In the genomic region with DNA sequence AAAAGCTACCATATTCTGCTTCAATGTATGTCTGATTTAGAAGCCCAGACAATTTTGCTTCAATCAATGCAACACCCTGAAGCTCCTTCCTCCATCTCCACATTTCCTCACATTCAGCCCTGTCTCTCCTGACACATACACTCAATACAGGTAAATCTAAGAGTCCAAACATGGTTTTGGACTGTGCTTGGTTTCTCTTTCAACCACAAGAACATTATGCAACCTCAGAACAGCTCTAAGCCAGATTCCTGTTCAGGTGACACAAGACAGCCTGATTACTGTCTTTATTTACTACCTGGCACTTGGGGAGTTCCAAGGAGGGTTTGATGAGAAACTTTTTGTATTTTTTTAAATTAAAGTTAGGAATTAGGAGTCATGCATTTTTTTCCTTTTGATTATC, we compare ENCODE assay signal across 26 cellular contexts.
"Had no signal": no experiment of that assay in that cellular context is flagged by ENCODE, and none has a peak within 500 bp of the region (broad histone marks: within the 10 kb centered on the region; RNA-seq: fewer than 3 reads in every experiment).

No MANE protein-coding gene starts in this region.

- DNase-seq: activated CD4-positive, alpha-beta T cell treated with anti-CD3 and anti-CD28 coated beads for 4 hours; activated CD4-positive, alpha-beta T cell treated with anti-CD3 and anti-CD28 coated beads, Interleukin-2, amount 50 U/mL, for 48 hours; activated CD4-positive, CD25-positive, alpha-beta regulatory T cell; activated CD8-positive, alpha-beta memory T cell treated with anti-CD3 and anti-CD28 coated beads, Interleukin-2, amount 50 U/mL, for 48 hours; activated naive CD4-positive, alpha-beta T cell treated with Interleukin-2 at 50 U/mL for 16 hours; activated naive CD8-positive, alpha-beta T cell treated with anti-CD3 and anti-CD28 coated beads, Interleukin-2, amount 10 ng/mL, durations not matched to agents 7 days and 5 days; activated T-cell treated with anti-CD3 and anti-CD28 coated beads, Interleukin-2, amount 50 U/mL, for 4 hours; amygdala; colonic mucosa; effector memory CD8-positive, alpha-beta T cell; esophagus squamous epithelium; islet precursor cell; natural killer cell; pancreas; psoas muscle; stimulated activated CD4-positive, alpha-beta T cell treated with anti-CD3 and anti-CD28 coated beads, Interleukin-1b, Interleukin-23, amount 100 ng/mL, for 48 hours; stimulated activated naive CD8-positive, alpha-beta T cell treated with anti-CD3 and anti-CD28 coated beads, Interleukin-15, amount 100 ng/mL, for 72 hours; T-helper 17 cell; tibial artery had no signal

- H3K4me1 Mint-ChIP-seq: activated naive CD8-positive, alpha-beta T cell treated with anti-CD3 and anti-CD28 coated beads, Interleukin-2, amount 10 ng/mL, durations not matched to agents 7 days and 5 days; mesothelial cell of epicardium; natural killer cell; stimulated activated naive CD8-positive, alpha-beta T cell treated with anti-CD3 and anti-CD28 coated beads, Interleukin-15, amount 100 ng/mL, for 72 hours; T-helper 17 cell had no signal

- H3K9me3 Mint-ChIP-seq: mesothelial cell of epicardium had no signal

- H3K27ac Mint-ChIP-seq: activated naive CD8-positive, alpha-beta T cell treated with anti-CD3 and anti-CD28 coated beads, Interleukin-2, amount 10 ng/mL, durations not matched to agents 7 days and 5 days; activated T-helper 2 cell treated with anti-CD3 and anti-CD28 coated beads, Interferon-gamma antibody, Interleukin-2, Interleukin-4, amounts not matched to agents 10 μg/mL and 5 μg/mL and 100 μg/mL, durations not matched to agents 14 hours and 24 hours and 36 hours; effector memory CD8-positive, alpha-beta T cell; mesothelial cell of epicardium; natural killer cell; stimulated activated naive CD8-positive, alpha-beta T cell treated with anti-CD3 and anti-CD28 coated beads, Interleukin-15, amount 100 ng/mL, for 72 hours; T-helper 17 cell had no signal

- H3K9me3 ChIP-seq: colonic mucosa, esophagus squamous epithelium, gastroesophageal sphincter, heart left ventricle, neutrophil, pancreas, psoas muscle, tibial artery had no signal

- H3K4me1 ChIP-seq: colonic mucosa, esophagus squamous epithelium, pancreas, psoas muscle had no signal

- H3K27me3 Mint-ChIP-seq: activated naive CD8-positive, alpha-beta T cell treated with anti-CD3 and anti-CD28 coated beads, Interleukin-2, amount 10 ng/mL, durations not matched to agents 7 days and 5 days; effector memory CD8-positive, alpha-beta T cell; stimulated activated naive CD8-positive, alpha-beta T cell treated with anti-CD3 and anti-CD28 coated beads, Interleukin-15, amount 100 ng/mL, for 72 hours; T-helper 17 cell had no signal

- H3K4me3 Mint-ChIP-seq: activated naive CD8-positive, alpha-beta T cell treated with anti-CD3 and anti-CD28 coated beads, Interleukin-2, amount 10 ng/mL, durations not matched to agents 7 days and 5 days; activated T-cell treated with anti-CD3 and anti-CD28 coated beads, Interleukin-2, amount 50 U/mL, for 4 hours; effector memory CD8-positive, alpha-beta T cell; mesothelial cell of epicardium; natural killer cell; stimulated activated naive CD8-positive, alpha-beta T cell treated with anti-CD3 and anti-CD28 coated beads, Interleukin-15, amount 100 ng/mL, for 72 hours; T-helper 17 cell had no signal

- H3K36me3 ChIP-seq: colonic mucosa, esophagus squamous epithelium, gastroesophageal sphincter, heart left ventricle, neutrophil, pancreas, tibial artery had no signal

- H3K27me3 ChIP-seq: colonic mucosa, esophagus squamous epithelium, gastroesophageal sphincter, heart left ventricle, neutrophil, pancreas, tibial artery had no signal

- ATAC-seq: activated T-cell treated with anti-CD3 and anti-CD28 coated beads, Interleukin-2, amount 50 U/mL, for 4 hours; effector memory CD8-positive, alpha-beta T cell; gastroesophageal sphincter; heart left ventricle; natural killer cell; pancreas; psoas muscle; right cardiac atrium; stimulated activated naive CD8-positive, alpha-beta T cell treated with anti-CD3 and anti-CD28 coated beads, Interleukin-15, amount 100 ng/mL, for 72 hours; T-helper 17 cell had no signal

- H3K27ac ChIP-seq: colonic mucosa, dorsolateral prefrontal cortex, esophagus squamous epithelium, heart left ventricle, neutrophil, pancreas, psoas muscle, tibial artery had no signal

- H3K36me3 Mint-ChIP-seq: activated naive CD8-positive, alpha-beta T cell treated with anti-CD3 and anti-CD28 coated beads, Interleukin-2, amount 10 ng/mL, durations not matched to agents 7 days and 5 days; mesothelial cell of epicardium; natural killer cell had no signal

- H3K4me3 ChIP-seq: colonic mucosa, dorsolateral prefrontal cortex, esophagus squamous epithelium, gastroesophageal sphincter, heart left ventricle, pancreas, psoas muscle, tibial artery had no signal
